Comparison of ENCODE assay signal across 18 cellular contexts in genomic region chr10:90051053-90051452, GRCh38.
DNase-seq lines count a peak whose midpoint lies in the region; ATAC-seq and TF ChIP-seq lines count a peak whose summit lies in the region.
"Had no signal": no experiment of that assay in that cellular context is flagged by ENCODE, and none has a peak within 500 bp of the region (broad histone marks: within the 10 kb centered on the region; RNA-seq: fewer than 3 reads in every experiment).

No MANE protein-coding gene starts in this region.

- intact Hi-C loops in left cardiac atrium (cut with DNase I), result no loop called here
- intact Hi-C loops in left ventricle myocardium superior (cut with micrococcal nuclease), result no loop called here
- intact Hi-C loops in HCT116 (cut with micrococcal nuclease), result no loop called here
- intact Hi-C loops in Calu3 (cut with micrococcal nuclease; ENCODE audit: unreplicated experiment), result no loop called here

- H3K27me3 ChIP-seq in HCT116 (ENCODE audit: insufficient read depth, low read length) (no peaks in the 10 kb centered on the region), osteoblast (ENCODE audit: insufficient read depth, low read length) (peaks cover 8% of the 10 kb centered on the region)
- H3K27me3 ChIP-seq: neutrophil had no signal

- POLR2A ChIA-PET in HCT116 (lab: Charles Lee), result no interaction called here

- no peak for TF ChIP-seq RAD21 in HCT116 (IDR thresholded peaks at IDR 0.05; ENCODE audit: low read depth)

- CTCF ChIA-PET in HCT116 (lab: Charles Lee), result no interaction called here
- CTCF ChIA-PET in Calu3 (lab: Charles Lee), result no interaction called here

- H2AFZ ChIP-seq in HCT116 (ENCODE audit: low read depth, low read length, poor library complexity, severe bottlenecking) (no peak overlapping the region), osteoblast (ENCODE audit: low read length) (no peak overlapping the region)

- H3K79me2 ChIP-seq in HCT116 (ENCODE audit: insufficient read depth, low read length) (no peaks in the 10 kb centered on the region), osteoblast (ENCODE audit: insufficient read depth, low read length) (no peaks in the 10 kb centered on the region)

- H3K27ac ChIP-seq in HCT116 (ENCODE audit: low read depth, low read length) (peak overlapping the region; percentile 57), osteoblast (ENCODE audit: low read depth, low read length) (no peak overlapping the region)
- H3K27ac ChIP-seq: neutrophil had no signal

- H3K36me3 Mint-ChIP-seq in stimulated activated memory B cell treated with anti-CD40 and anti-IgM and Interleukin-4, amounts not matched to agents 10 μg/mL and 1 μg/mL and 100 μg/mL, for 72 hours, result peaks cover 10% of the 10 kb centered on the region
- no peaks in the 10 kb centered on the region for H3K36me3 Mint-ChIP-seq in Calu3 (ENCODE audit: insufficient read depth, unreplicated experiment)
- H3K36me3 Mint-ChIP-seq: activated naive CD4-positive, alpha-beta T cell treated with anti-CD3 and anti-CD28 coated beads, Interleukin-2, amount 10 ng/mL, durations not matched to agents 7 days and 5 days; CD8-positive, alpha-beta T cell had no signal

- no peak overlapping the region for H3K9ac ChIP-seq in HCT116 (ENCODE audit: low read length)

- H3K4me2 ChIP-seq in HCT116 (ENCODE audit: low read length) (no peak overlapping the region), osteoblast (ENCODE audit: insufficient read depth, low read length) (no peak overlapping the region)

- H3K36me3 ChIP-seq in HCT116 (ENCODE audit: control insufficient read depth in 1 of 2, insufficient read depth in 2 of 2, low read length in 2 of 2) (no peaks in the 10 kb centered on the region; a peak in 1 of 4 replicates), osteoblast (ENCODE audit: insufficient read depth, low read length) (no peaks in the 10 kb centered on the region)
- H3K36me3 ChIP-seq: HAP-1, neutrophil had no signal

- BruUV-seq in HCT116 (replicated peaks; lab: Mats Ljungman, UMichigan) (no TSS peak), Calu3 (replicated peaks; lab: Mats Ljungman, UMichigan) (no TSS peak)

- RAD21 ChIA-PET in HCT116 (lab: Charles Lee; ENCODE audit: low non-redundant PET in 1 of 2, low total read pairs in 2 of 2, uncharacterized antibody in 2 of 2, unreplicated experiment in 2 of 2), result no interaction called here

- H3K4me3 ChIP-seq in HCT116 (replicated peaks in 1 of 2; ENCODE audit: low read depth in 1 of 2, low read length in 2 of 2) (no peak overlapping the region), osteoblast (ENCODE audit: insufficient read depth, low read length) (no peak overlapping the region)
- H3K4me3 ChIP-seq: HAP-1 had no signal

- H3K4me1 Mint-ChIP-seq in stimulated activated memory B cell treated with anti-CD40 and anti-IgM and Interleukin-4, amounts not matched to agents 10 μg/mL and 1 μg/mL and 100 μg/mL, for 72 hours, result peaks cover 43% of the 10 kb centered on the region
- H3K4me1 Mint-ChIP-seq in Calu3 (ENCODE audit: low read depth, unreplicated experiment), result peaks cover 15% of the 10 kb centered on the region
- H3K4me1 Mint-ChIP-seq: activated naive CD4-positive, alpha-beta T cell treated with anti-CD3 and anti-CD28 coated beads, Interleukin-2, amount 10 ng/mL, durations not matched to agents 7 days and 5 days had no signal

- TF ChIP-seq CTCF in HCT116 (IDR thresholded peaks at IDR 0.05 in 2 of 3, conservative IDR thresholded peaks at IDR 0.05 in 1 of 3; ENCODE audit: borderline replicate concordance in 1 of 3, insufficient read depth in 1 of 3, low read depth in 2 of 3, low read length in 2 of 3) (no peak), Calu3 (IDR thresholded peaks at IDR 0.05; ENCODE audit: unreplicated experiment) (no peak), osteoblast (IDR thresholded peaks at IDR 0.05; ENCODE audit: extremely low read depth, low read depth, low read length) (no peak)

- H4K20me1 ChIP-seq in HCT116 (ENCODE audit: insufficient read depth), result no peaks in the 10 kb centered on the region
- H4K20me1 ChIP-seq in osteoblast (ENCODE audit: insufficient read depth, low read length), result no peaks in the 10 kb centered on the region

- no peaks in the 10 kb centered on the region for H3K27me3 Mint-ChIP-seq in stimulated activated memory B cell treated with anti-CD40 and anti-IgM and Interleukin-4, amounts not matched to agents 10 μg/mL and 1 μg/mL and 100 μg/mL, for 72 hours
- H3K27me3 Mint-ChIP-seq in Calu3 (ENCODE audit: unreplicated experiment), result no peaks in the 10 kb centered on the region
- H3K27me3 Mint-ChIP-seq: activated naive CD4-positive, alpha-beta T cell treated with anti-CD3 and anti-CD28 coated beads, Interleukin-2, amount 10 ng/mL, durations not matched to agents 7 days and 5 days had no signal

- H3K27ac Mint-ChIP-seq in stimulated activated memory B cell treated with anti-CD40 and anti-IgM and Interleukin-4, amounts not matched to agents 10 μg/mL and 1 μg/mL and 100 μg/mL, for 72 hours, result peak overlapping the region; percentile 44
- H3K27ac Mint-ChIP-seq in Calu3 (ENCODE audit: unreplicated experiment), result no peak overlapping the region
- H3K27ac Mint-ChIP-seq: activated naive CD4-positive, alpha-beta T cell treated with anti-CD3 and anti-CD28 coated beads, Interleukin-2, amount 10 ng/mL, durations not matched to agents 7 days and 5 days; CD8-positive, alpha-beta T cell had no signal

- no peak for TF ChIP-seq POLR2A in HCT116 (IDR thresholded peaks at IDR 0.05; ENCODE audit: borderline replicate concordance, extremely low read depth, insufficient read depth, insufficient read length)

- no peaks in the 10 kb centered on the region for H3K9me3 Mint-ChIP-seq in stimulated activated memory B cell treated with anti-CD40 and anti-IgM and Interleukin-4, amounts not matched to agents 10 μg/mL and 1 μg/mL and 100 μg/mL, for 72 hours
- no peaks in the 10 kb centered on the region for H3K9me3 Mint-ChIP-seq in Calu3 (ENCODE audit: low read depth, unreplicated experiment)
- H3K9me3 Mint-ChIP-seq: activated naive CD4-positive, alpha-beta T cell treated with anti-CD3 and anti-CD28 coated beads, Interleukin-2, amount 10 ng/mL, durations not matched to agents 7 days and 5 days had no signal

- ATAC-seq in left cardiac atrium, result peak; percentile 50 to 66
- no peak for ATAC-seq in left ventricle myocardium superior
- no peak for ATAC-seq in HCT116
- no peak for ATAC-seq in stimulated activated memory B cell treated with anti-CD40 and anti-IgM and Interleukin-4, amounts not matched to agents 10 μg/mL and 1 μg/mL and 100 μg/mL, for 72 hours
- ATAC-seq: CD8-positive, alpha-beta T cell had no signal

- no peaks in the 10 kb centered on the region for H3K9me2 ChIP-seq in HCT116 (ENCODE audit: insufficient read depth)

- H3K4me3 Mint-ChIP-seq in stimulated activated memory B cell treated with anti-CD40 and anti-IgM and Interleukin-4, amounts not matched to agents 10 μg/mL and 1 μg/mL and 100 μg/mL, for 72 hours, result no peak overlapping the region
- no peak overlapping the region for H3K4me3 Mint-ChIP-seq in Calu3 (ENCODE audit: low read depth, unreplicated experiment)
- H3K4me3 Mint-ChIP-seq: activated naive CD4-positive, alpha-beta T cell treated with anti-CD3 and anti-CD28 coated beads, Interleukin-2, amount 10 ng/mL, durations not matched to agents 7 days and 5 days; CD8-positive, alpha-beta T cell had no signal

- H3K4me1 ChIP-seq in HCT116 (ENCODE audit: control insufficient read depth in 1 of 2, insufficient read depth in 2 of 2, low read length in 2 of 2), result peaks cover 30 to 34% of the 10 kb centered on the region in 2 experiments
- no peaks in the 10 kb centered on the region for H3K4me1 ChIP-seq in osteoblast (ENCODE audit: insufficient read depth, low read length)
- H3K4me1 ChIP-seq: HAP-1 had no signal

- DNase-seq in left cardiac atrium (no peak), left ventricle myocardium superior (no peak), HCT116 (ENCODE audit: low read depth, low spot score) (no peak), NCI-H510A (lab: John Stamatoyannopoulos, UW) (peak; percentile 81), Calu3 (no peak), NCI-H1930 (lab: John Stamatoyannopoulos, UW) (no peak), osteoblast (ENCODE audit: insufficient read length, low spot score, missing footprints) (no peak)
- DNase-seq: activated CD4-positive, alpha-beta T cell treated with anti-CD3 and anti-CD28 coated beads, Interleukin-2, amount 50 U/mL, for 4 hours; activated naive CD4-positive, alpha-beta T cell treated with anti-CD3 and anti-CD28 coated beads, Interleukin-2, amount 10 ng/mL, durations not matched to agents 7 days and 5 days; activated T-cell treated with anti-CD3 and anti-CD28 coated beads, Interleukin-2, amount 50 U/mL, for 1 hour; CD8-positive, alpha-beta T cell; NCI-H2081; retina; stimulated activated naive CD4-positive, alpha-beta T cell treated with Interleukin-2 at 50 U/mL for 16 hours; T-helper 1 cell had no signal

- no peaks in the 10 kb centered on the region for H3K9me3 ChIP-seq in HCT116 (ENCODE audit: control insufficient read depth in 1 of 2, insufficient read depth in 1 of 2, low read depth in 1 of 2, low read length in 2 of 2)
- no peaks in the 10 kb centered on the region for H3K9me3 ChIP-seq in osteoblast (ENCODE audit: low read depth, low read length)
- H3K9me3 ChIP-seq: HAP-1, neutrophil had no signal

TF ChIP-seq in HCT116, 20 proteins besides CTCF, POLR2A, EP300 and RAD21 (continues in another document):
- TF ChIP-seq ATF3 (IDR thresholded peaks at IDR 0.05), result no peak
- no peak for TF ChIP-seq FOSL1 (IDR thresholded peaks at IDR 0.05; ENCODE audit: low read depth)
- no peak for TF ChIP-seq SRF (IDR thresholded peaks at IDR 0.05; ENCODE audit: low read depth)
- no peak for TF ChIP-seq ZBTB33 (IDR thresholded peaks at IDR 0.05; ENCODE audit: extremely low read depth, insufficient replicate concordance, low read length)

Comparison
In these comparisons a context has a peak if more than half of its experiments do, and no peak if none do; other contexts are left out.
1. ATAC-seq: peak in left cardiac atrium (2 of 2); none in left ventricle myocardium superior (single experiment), HCT116 (single experiment) and stimulated activated memory B cell treated with anti-CD40 and anti-IgM and Interleukin-4, amounts not matched to agents 10 μg/mL and 1 μg/mL and 100 μg/mL, for 72 hours (single experiment).